In the genomic region with DNA sequence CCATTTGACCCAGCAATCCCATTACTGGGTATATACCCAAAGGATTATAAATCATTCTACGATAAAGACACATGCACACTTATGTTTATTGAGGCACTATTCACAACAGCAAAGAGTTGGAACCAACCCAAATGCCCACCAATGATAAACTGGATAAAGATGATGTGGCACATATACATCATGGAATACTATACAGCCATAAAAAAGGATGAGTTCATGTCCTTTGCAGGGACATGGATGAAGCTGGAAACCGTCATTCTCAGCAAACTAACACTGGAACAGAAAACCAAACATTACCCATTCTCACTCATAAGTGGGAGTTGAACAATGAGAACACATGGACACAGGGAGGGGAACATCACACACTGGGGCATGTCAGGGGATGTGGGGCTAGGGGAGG, we compare ENCODE assay signal across 7 cellular contexts. TPM values are rescaled to one million over a fixed set of nuclear protein-coding genes. Genes with fewer than 3 reads are reported as not detected.
"Had no signal": no experiment of that assay in that cellular context is flagged by ENCODE, and none has a peak within 500 bp of the region (broad histone marks: within the 10 kb centered on the region; RNA-seq: fewer than 3 reads in every experiment).

No MANE protein-coding gene starts in this region.

RNA-seq across cellular contexts. Expression of gene SELL, which starts 3.7 kb away (rescaled TPM):
- total RNA-seq: GM23248, GM23338, H1, H7, H9 had no signal
- polyA plus RNA-seq: GM23248, GM23338, H1 had no signal

RNA-seq across cellular contexts. Expression of gene SELE, which starts 18.8 kb away (rescaled TPM):
- total RNA-seq: GM23248, GM23338, H1, H4, H7, H9, HFFc6 had no signal
- polyA plus RNA-seq: GM23248, GM23338, H1 had no signal
